9 cellular contexts compared by ENCODE assay signal in genomic region chr20:37308098-37309050, GRCh38. TPM values are rescaled to one million over a fixed set of nuclear protein-coding genes. Genes with fewer than 3 reads are reported as not detected.
DNase-seq lines count a peak whose midpoint lies in the region; ATAC-seq and TF ChIP-seq lines count a peak whose summit lies in the region.
"Had no signal": no experiment of that assay in that cellular context is flagged by ENCODE, and none has a peak within 500 bp of the region (broad histone marks: within the 10 kb centered on the region; RNA-seq: fewer than 3 reads in every experiment).

No MANE protein-coding gene starts in this region.

- H3K79me2 ChIP-seq in trophoblast cell (ENCODE audit: control insufficient read depth, insufficient read depth, low read length, poor library complexity) = peaks cover 23% of the 10 kb centered on the region

- TF ChIP-seq CTCF in WERI-Rb-1 (IDR thresholded peaks at IDR 0.05; ENCODE audit: low read depth, low read length) = no peak
- no peak for TF ChIP-seq CTCF in osteocyte (IDR thresholded peaks at IDR 0.05)

- H3K9ac ChIP-seq in trophoblast cell (ENCODE audit: low read length) = no peak overlapping the region

- peak overlapping the region; percentile 96 for H2BK5ac ChIP-seq in trophoblast cell (ENCODE audit: low read depth, low read length, poor library complexity)

- H3K4me1 ChIP-seq in trophoblast cell (ENCODE audit: control insufficient read depth in 1 of 2, insufficient read depth in 2 of 2, low read length in 2 of 2) = peaks cover 43 to 53% of the 10 kb centered on the region in 2 experiments

- peak overlapping the region; percentile 98 for H3K27ac ChIP-seq in trophoblast cell (ENCODE audit: low read depth, low read length)
- H3K27ac ChIP-seq in WERI-Rb-1 = no peak overlapping the region

- H3K27me3 Mint-ChIP-seq in T-helper 2 cell treated with Interferon-gamma antibody and Interleukin-4, amounts not matched to agents 5 μg/mL and 100 μg/mL, for 36 hours (ENCODE audit: low read depth) = no peaks in the 10 kb centered on the region
- H3K27me3 Mint-ChIP-seq in osteocyte (ENCODE audit: unreplicated experiment) = no peaks in the 10 kb centered on the region

- H4K8ac ChIP-seq in trophoblast cell (ENCODE audit: low read depth, low read length) = peak overlapping the region; percentile 70

- H2BK12ac ChIP-seq in trophoblast cell (ENCODE audit: low read length) = peak overlapping the region; percentile 78

- no peaks in the 10 kb centered on the region for H3K9me3 Mint-ChIP-seq in T-helper 2 cell treated with Interferon-gamma antibody and Interleukin-4, amounts not matched to agents 5 μg/mL and 100 μg/mL, for 36 hours
- H3K9me3 Mint-ChIP-seq in osteocyte (ENCODE audit: unreplicated experiment) = no peaks in the 10 kb centered on the region

- peak overlapping the region; percentile 85 for H2AK5ac ChIP-seq in trophoblast cell (ENCODE audit: low read length)

- H3K27ac Mint-ChIP-seq in T-helper 2 cell treated with Interferon-gamma antibody and Interleukin-4, amounts not matched to agents 5 μg/mL and 100 μg/mL, for 36 hours = peak overlapping the region; percentile 49
- no peak overlapping the region for H3K27ac Mint-ChIP-seq in osteocyte (ENCODE audit: unreplicated experiment)

- peak overlapping the region; percentile 84 for H3K4ac ChIP-seq in trophoblast cell (ENCODE audit: low read depth, low read length)

- H3K18ac ChIP-seq in trophoblast cell (ENCODE audit: low read length) = peak overlapping the region; percentile 95

- H3K27me3 ChIP-seq in trophoblast cell (ENCODE audit: insufficient read depth, low read length) (no peaks in the 10 kb centered on the region), WERI-Rb-1 (ENCODE audit: insufficient read depth, low read depth, severe bottlenecking) (no peaks in the 10 kb centered on the region)

- H3K4me2 ChIP-seq in trophoblast cell (ENCODE audit: low read length) = no peak overlapping the region

- H3K9me3 ChIP-seq in trophoblast cell (ENCODE audit: insufficient read depth, low read depth, low read length) = no peaks in the 10 kb centered on the region
- no peaks in the 10 kb centered on the region for H3K9me3 ChIP-seq in WERI-Rb-1 (ENCODE audit: severe bottlenecking)

- H3K4me3 ChIP-seq in trophoblast cell (ENCODE audit: low read depth, low read length) = no peak overlapping the region
- no peak overlapping the region for H3K4me3 ChIP-seq in WERI-Rb-1 (ENCODE audit: low read depth, low read length)

- peak overlapping the region; percentile 97 for H4K91ac ChIP-seq in trophoblast cell (ENCODE audit: low read depth, low read length)

- no peak overlapping the region for H4K12ac ChIP-seq in trophoblast cell (ENCODE audit: low read depth, low read length)

- peak overlapping the region; percentile 94 for H2BK120ac ChIP-seq in trophoblast cell (ENCODE audit: insufficient read depth, low read length, poor library complexity)

- ATAC-seq in GM19023 (IDR thresholded peaks at IDR 0.05; ENCODE audit: unreplicated experiment) (peak; percentile 92), HG02610 (IDR thresholded peaks at IDR 0.05; ENCODE audit: unreplicated experiment) (peak; percentile 88)
- ATAC-seq: HCT116 had no signal

- no CpG with 5 or more reads among the region's 8 CpGs for WGBS in trophoblast cell (ENCODE audit: extremely low coverage, insufficient coverage, insufficient read length)

- H3K14ac ChIP-seq in trophoblast cell (ENCODE audit: low read length) = peak overlapping the region; percentile 91

- no peak overlapping the region for H3K23ac ChIP-seq in trophoblast cell (ENCODE audit: low read length)

- H3K4me3 Mint-ChIP-seq in T-helper 2 cell treated with Interferon-gamma antibody and Interleukin-4, amounts not matched to agents 5 μg/mL and 100 μg/mL, for 36 hours = peak overlapping the region; percentile 3
- no peak overlapping the region for H3K4me3 Mint-ChIP-seq in osteocyte (ENCODE audit: unreplicated experiment)

- peaks cover 12 to 17% of the 10 kb centered on the region in 2 experiments for H3K36me3 ChIP-seq in trophoblast cell (ENCODE audit: control insufficient read depth in 1 of 2, insufficient read depth in 2 of 2, low read length in 2 of 2)
- H3K36me3 ChIP-seq in WERI-Rb-1 = no peaks in the 10 kb centered on the region; the same call in none of the 2 replicates

- peaks cover 19% of the 10 kb centered on the region for H3K4me1 Mint-ChIP-seq in T-helper 2 cell treated with Interferon-gamma antibody and Interleukin-4, amounts not matched to agents 5 μg/mL and 100 μg/mL, for 36 hours (ENCODE audit: low read depth)
- peaks cover 11% of the 10 kb centered on the region for H3K4me1 Mint-ChIP-seq in osteocyte (ENCODE audit: unreplicated experiment)

- peaks cover 62% of the 10 kb centered on the region for H3K79me1 ChIP-seq in trophoblast cell (ENCODE audit: low read length)

- peaks cover 21% of the 10 kb centered on the region for H3K36me3 Mint-ChIP-seq in T-helper 2 cell treated with Interferon-gamma antibody and Interleukin-4, amounts not matched to agents 5 μg/mL and 100 μg/mL, for 36 hours (ENCODE audit: low read depth)
- peaks cover 26% of the 10 kb centered on the region for H3K36me3 Mint-ChIP-seq in osteocyte (ENCODE audit: unreplicated experiment)

- DNase-seq in T-helper 2 cell treated with Interferon-gamma antibody and Interleukin-4, amounts not matched to agents 5 μg/mL and 100 μg/mL, for 36 hours (ENCODE audit: low spot score) = peak; percentile 15
- DNase-seq in trophoblast cell (no peak), WERI-Rb-1 (no peak), osteocyte (ENCODE audit: extremely low spot score, unreplicated experiment) (no peak), NCI-H187 (lab: John Stamatoyannopoulos, UW) (no peak)
- DNase-seq in activated CD8-positive, alpha-beta memory T cell treated with anti-CD3 and anti-CD28 coated beads for 24 hours = no peak

- H2AFZ ChIP-seq in trophoblast cell (ENCODE audit: insufficient read depth, low read length, poor library complexity) = peak overlapping the region; percentile 57

RNA-seq across cellular contexts. Expression of gene MANBAL, which starts 18.9 kb away (rescaled TPM):
- 61.2 and 63.9 TPM in 2 replicates for polyA plus RNA-seq in trophoblast cell (2013)
- 45.5 and 45.8 TPM in 2 replicates for total RNA-seq in osteocyte

RNA-seq across cellular contexts. Expression of gene SRC, which starts 37.6 kb away (rescaled TPM):
- 188 and 198 TPM in 2 replicates for polyA plus RNA-seq in trophoblast cell (2013)
- total RNA-seq in osteocyte = 30.1 and 32.5 TPM in 2 replicates

RNA-seq across cellular contexts. Expression of gene GHRH, which starts 46.8 kb away (rescaled TPM):
- 0.11 and 0.19 TPM in 2 replicates for polyA plus RNA-seq in trophoblast cell (2013)
- not detected in 2 replicates for total RNA-seq in osteocyte
